In the genomic region with DNA sequence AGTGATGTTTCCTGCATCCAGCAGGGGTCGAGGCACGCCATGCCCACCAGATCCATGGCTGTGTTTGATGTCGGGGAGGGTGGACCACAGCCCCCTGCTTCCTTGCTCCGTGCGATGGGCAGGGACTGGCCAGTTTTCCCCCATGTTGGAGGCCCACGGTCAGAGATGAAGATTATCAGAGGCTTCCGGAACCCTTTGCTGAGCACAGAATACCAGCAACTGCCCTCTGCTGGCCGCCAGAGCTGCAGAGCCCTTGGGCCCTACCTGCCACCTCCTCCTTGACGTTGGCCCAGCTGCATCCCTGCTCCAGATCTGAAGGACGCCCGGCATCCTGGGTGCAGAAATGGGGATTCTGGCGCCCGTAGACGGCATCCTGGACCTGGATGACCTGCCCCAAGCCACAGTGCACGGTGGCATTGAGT, we compare ENCODE assay signal across 10 cellular contexts. TPM values are rescaled to one million over a fixed set of nuclear protein-coding genes. Genes with fewer than 3 reads are reported as not detected.
A peak's percentile ranks its signal among the peaks of the same experiment; 100 is the strongest.
DNase-seq lines count a peak whose midpoint lies in the region; TF ChIP-seq lines count a peak whose summit lies in the region.
"Had no signal": no experiment of that assay in that cellular context is flagged by ENCODE, and none has a peak within 500 bp of the region (broad histone marks: within the 10 kb centered on the region; RNA-seq: fewer than 3 reads in every experiment).

No MANE protein-coding gene starts in this region.

- TF ChIP-seq CTCF in astrocyte of the spinal cord (IDR thresholded peaks at IDR 0.05; ENCODE audit: low read depth, low read length) (peak; percentile 45), liver (IDR thresholded peaks at IDR 0.05; ENCODE audit: low read depth, low read length, missing input control) (peak; percentile 14), colonic mucosa (IDR thresholded peaks at IDR 0.05) (no peak), mesothelial cell of epicardium (IDR thresholded peaks at IDR 0.05; ENCODE audit: unreplicated experiment) (no peak)

- in situ Hi-C loops in astrocyte of the spinal cord (cut with HindIII; ENCODE audit: low sequenced_read_pairs): no loop called here

- no peak overlapping the region for H3K27ac ChIP-seq in liver (ENCODE audit: low read depth in 1 of 2, low read length in 2 of 2)
- no peak overlapping the region for H3K27ac ChIP-seq in colonic mucosa

- no peak overlapping the region for H3K27ac Mint-ChIP-seq in mesothelial cell of epicardium

- no peaks in the 10 kb centered on the region for H3K9me3 Mint-ChIP-seq in mesothelial cell of epicardium

- no peaks in the 10 kb centered on the region for H3K36me3 Mint-ChIP-seq in mesothelial cell of epicardium

- peaks cover 5% of the 10 kb centered on the region for H3K4me1 Mint-ChIP-seq in mesothelial cell of epicardium

- no peaks in the 10 kb centered on the region for H3K36me3 ChIP-seq in liver (ENCODE audit: control insufficient read depth in 4 of 4, insufficient read depth in 3 of 4, low read depth in 1 of 4, low read length in 3 of 4)
- no peaks in the 10 kb centered on the region for H3K36me3 ChIP-seq in colonic mucosa

- H3K4me3 ChIP-seq in astrocyte of the spinal cord (ENCODE audit: low read depth, low read length): no peak overlapping the region
- H3K4me3 ChIP-seq in liver (ENCODE audit: low read depth in 1 of 3, low read length in 3 of 3): no peak overlapping the region
- H3K4me3 ChIP-seq in colonic mucosa: no peak overlapping the region

- H3K4me3 Mint-ChIP-seq in mesothelial cell of epicardium: no peak overlapping the region

- intact Hi-C loops in colonic mucosa (cut with DNase I): no loop called here

- H3K9ac ChIP-seq in liver (ENCODE audit: low read depth in 1 of 2, low read length in 2 of 2) (no peak overlapping the region), colonic mucosa (ENCODE audit: low read depth in 2 of 2, low read length in 2 of 2) (no peak overlapping the region)

- H3K9me3 ChIP-seq in liver (ENCODE audit: control insufficient read depth in 4 of 4, low read length in 3 of 4): no peaks in the 10 kb centered on the region
- H3K9me3 ChIP-seq in colonic mucosa: no peaks in the 10 kb centered on the region

- TF ChIP-seq RAD21 in liver (IDR thresholded peaks at IDR 0.05): peak in 1 of 2 donors; percentile 40

- H3K4me1 ChIP-seq in liver (ENCODE audit: control insufficient read depth in 4 of 4, insufficient read depth in 4 of 4, low read length in 3 of 4) (peaks cover 0 to 4% (median 0%) of the 10 kb centered on the region in 4 donors), colonic mucosa (no peaks in the 10 kb centered on the region)

- peaks cover 2% of the 10 kb centered on the region for H3K27me3 Mint-ChIP-seq in mesothelial cell of epicardium (ENCODE audit: low read depth)

- DNase-seq in Daoy (ENCODE audit: low read depth) (peak; percentile 34), HPDE6-E6E7 (ENCODE audit: extremely low spot score) (peak; percentile 50), astrocyte of the spinal cord (ENCODE audit: low read depth, low spot score) (no peak), NCI-H2029 treated with DMSO at 0.1 percent for 48 hours (lab: John Stamatoyannopoulos, UW) (no peak), colonic mucosa (no peak), mesothelial cell of epicardium (ENCODE audit: low spot score in 2 of 2, unreplicated experiment in 2 of 2) (no peak), SKM-1 (lab: John Stamatoyannopoulos, UW; ENCODE audit: unreplicated experiment) (no peak)
- DNase-seq: NCI-H1092 treated with DMSO at 0.1 percent for 48 hours, T-helper 9 cell had no signal

- H3K27me3 ChIP-seq in liver (ENCODE audit: control insufficient read depth in 4 of 4, insufficient read depth in 4 of 4, low read length in 3 of 4): no peaks in the 10 kb centered on the region
- H3K27me3 ChIP-seq in colonic mucosa: no peaks in the 10 kb centered on the region

- 51% methylated on average over 15 of the region's 15 CpGs for WGBS in liver

TF ChIP-seq in liver, 16 proteins besides CTCF, POLR2A, EP300 and RAD21:
- TF ChIP-seq GABPA (IDR thresholded peaks at IDR 0.05 in 1 of 2, conservative IDR thresholded peaks at IDR 0.05 in 1 of 2) (no peak), YY1 (IDR thresholded peaks at IDR 0.05) (no peak), ZBTB33 (IDR thresholded peaks at IDR 0.05) (no peak), SP1 (IDR thresholded peaks at IDR 0.05) (no peak)
- TF ChIP-seq, protein P1, sequence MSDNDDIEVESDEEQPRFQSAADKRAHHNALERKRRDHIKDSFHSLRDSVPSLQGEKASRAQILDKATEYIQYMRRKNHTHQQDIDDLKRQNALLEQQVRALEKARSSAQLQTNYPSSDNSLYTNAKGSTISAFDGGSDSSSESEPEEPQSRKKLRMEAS (IDR thresholded peaks at IDR 0.05): no peak

RNA-seq across cellular contexts. Expression of gene BCO1, which starts 23.7 kb away (rescaled TPM):
- total RNA-seq in Daoy (2014; rRNA removed; shearing (Covaris generic)): not detected in 2 replicates
- under 1 TPM; 0.23 to 0.50 TPM for total RNA-seq in liver
- under 1 TPM; 0.11 to 0.35 TPM for polyA plus RNA-seq in liver
- total RNA-seq in colonic mucosa: 1 to 10 TPM; 2.1 to 6.1 TPM
- not detected in 3 replicates for total RNA-seq in mesothelial cell of epicardium

Comparison
In these comparisons a context has a peak if more than half of its experiments do, and no peak if none do; other contexts are left out.
1. DNase-seq: peak in Daoy (single experiment) and HPDE6-E6E7 (single experiment); none in astrocyte of the spinal cord (single experiment), NCI-H2029 treated with DMSO at 0.1 percent for 48 hours (single experiment), colonic mucosa (single experiment), mesothelial cell of epicardium (0 of 2) and SKM-1 (single experiment).
2. CTCF ChIP-seq: peak in astrocyte of the spinal cord (single experiment) and liver (single experiment); none in colonic mucosa (single experiment) and mesothelial cell of epicardium (single experiment).